ENCODE assay signal across 8 cellular contexts in the genomic region with DNA sequence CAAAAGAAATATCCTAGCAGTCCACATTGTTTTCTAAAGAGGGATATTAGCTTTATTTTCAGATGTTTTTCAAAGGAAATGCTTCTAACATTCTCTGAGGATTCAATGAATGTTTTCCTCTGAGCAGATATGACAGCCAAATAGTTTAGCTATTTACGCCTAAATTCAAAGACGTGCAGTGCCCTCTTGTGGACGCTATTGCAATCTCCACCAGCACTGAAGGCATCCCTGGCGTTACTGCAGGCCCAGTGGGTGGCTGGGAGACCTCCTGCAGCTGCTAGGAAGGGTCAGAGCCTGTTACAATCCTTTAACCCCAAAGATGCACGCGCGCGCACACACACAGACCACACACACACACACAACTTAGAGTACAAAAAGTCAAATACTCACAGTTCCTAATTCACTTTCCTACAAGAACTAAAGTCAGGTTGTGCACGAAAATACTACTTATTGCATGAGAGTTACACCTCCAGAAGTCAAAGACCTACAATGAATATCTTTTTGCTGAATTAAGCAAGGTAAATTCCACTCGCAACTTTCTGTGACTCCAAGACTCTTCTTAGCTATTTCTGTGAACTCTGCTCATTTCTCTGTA.
DNase-seq lines count a peak whose midpoint lies in the region; ATAC-seq lines count a peak whose summit lies in the region.

No MANE protein-coding gene starts in this region.

- intact Hi-C loops in Right ventricle myocardium superior (cut with DNase I) (no loop called here), Right ventricle myocardium inferior (cut with DNase I) (loop anchor here (5.0 kb wide), 1 partner anchor 250 kb away; no protein-coding TSS in a partner anchor)

- H3K4me3 ChIP-seq in skeletal muscle cell (ENCODE audit: low read depth, low read length) = no peak overlapping the region

- DNase-seq in Right ventricle myocardium superior = peak; percentile 67
- DNase-seq in Right ventricle myocardium inferior (ENCODE audit: missing footprints) = no peak
- DNase-seq in LHCN-M2 (ENCODE audit: low read depth) = peak; percentile 83
- DNase-seq in RPMI8226 = peak; percentile 76
- DNase-seq in anterior cingulate cortex (lab: John Stamatoyannopoulos, UW) = peak in 52 of 58 donors; percentile 11 to 85 (median 48)
- DNase-seq in hepatic stellate cell (ENCODE audit: low spot score) = peak; percentile 70
- peak; percentile 48 for DNase-seq in skeletal muscle cell (ENCODE audit: low read depth)
- DNase-seq in GM19240 (ENCODE audit: insufficient read length, low spot score) = no peak

- ATAC-seq in Right ventricle myocardium superior (ENCODE audit: poor library complexity) = peak; percentile 76
- no peak for ATAC-seq in Right ventricle myocardium inferior

Comparison
In these comparisons a context has a peak if more than half of its experiments do, and no peak if none do; other contexts are left out.
1. DNase-seq: peak in Right ventricle myocardium superior (single experiment), LHCN-M2 (single experiment), RPMI8226 (single experiment), anterior cingulate cortex (52 of 58), hepatic stellate cell (single experiment) and skeletal muscle cell (single experiment); none in Right ventricle myocardium inferior (single experiment) and GM19240 (single experiment).